Comparison of ENCODE assay signal across 15 cellular contexts in genomic region chr2:234491897-234492296, GRCh38. TPM values are rescaled to one million over a fixed set of nuclear protein-coding genes. Genes with fewer than 3 reads are reported as not detected.
DNase-seq lines count a peak whose midpoint lies in the region; ATAC-seq, FAIRE-seq and TF ChIP-seq lines count a peak whose summit lies in the region.
"Had no signal": no experiment of that assay in that cellular context is flagged by ENCODE, and none has a peak within 500 bp of the region (broad histone marks: within the 10 kb centered on the region; RNA-seq: fewer than 3 reads in every experiment).

No MANE protein-coding gene starts in this region.

- H3K4me1 ChIP-seq in CD4-positive, CD25-positive, alpha-beta regulatory T cell (ENCODE audit: control insufficient read depth, insufficient read depth, low read length, poor library complexity, severe bottlenecking) = peaks cover 67% of the 10 kb centered on the region
- H3K4me1 ChIP-seq in mesenchymal stem cell (ENCODE audit: control insufficient read depth, insufficient read depth, low read depth, low read length) = peaks cover 6% of the 10 kb centered on the region

- H4K8ac ChIP-seq in mesenchymal stem cell (ENCODE audit: low read length) = no peak overlapping the region

- H2BK12ac ChIP-seq in mesenchymal stem cell (ENCODE audit: low read length in 2 of 2) = no peak overlapping the region

- H3K14ac ChIP-seq in mesenchymal stem cell (ENCODE audit: low read length in 2 of 2) = no peak overlapping the region

- H3K4me1 Mint-ChIP-seq in CD4-positive, CD25-positive, alpha-beta regulatory T cell = peaks cover 17 to 48% (median 38%) of the 10 kb centered on the region in 4 donors
- peaks cover 48% of the 10 kb centered on the region for H3K4me1 Mint-ChIP-seq in activated naive CD8-positive, alpha-beta T cell treated with anti-CD3 and anti-CD28 coated beads, Interleukin-2, amount 10 ng/mL, durations not matched to agents 7 days and 5 days
- peaks cover 29% of the 10 kb centered on the region for H3K4me1 Mint-ChIP-seq in endothelial cell (ENCODE audit: unreplicated experiment)

- H3K18ac ChIP-seq in mesenchymal stem cell (ENCODE audit: low read depth in 1 of 2, low read length in 2 of 2) = no peak overlapping the region

- H2AFZ ChIP-seq in mesenchymal stem cell (ENCODE audit: low read depth, low read length) = no peak overlapping the region

- peaks cover 51% of the 10 kb centered on the region for H3K36me3 Mint-ChIP-seq in CD4-positive, CD25-positive, alpha-beta regulatory T cell
- peaks cover 72% of the 10 kb centered on the region for H3K36me3 Mint-ChIP-seq in activated naive CD8-positive, alpha-beta T cell treated with anti-CD3 and anti-CD28 coated beads, Interleukin-2, amount 10 ng/mL, durations not matched to agents 7 days and 5 days
- H3K36me3 Mint-ChIP-seq in endothelial cell (ENCODE audit: low read depth, unreplicated experiment) = no peaks in the 10 kb centered on the region

- no peak overlapping the region for H4K91ac ChIP-seq in mesenchymal stem cell (ENCODE audit: low read length)

- no peaks in the 10 kb centered on the region for H3K79me1 ChIP-seq in mesenchymal stem cell (replicated peaks; ENCODE audit: low read length, poor library complexity, severe bottlenecking)

- no peak overlapping the region for H2AK5ac ChIP-seq in mesenchymal stem cell (ENCODE audit: low read length, severe bottlenecking)

- H3K23ac ChIP-seq in mesenchymal stem cell (ENCODE audit: low read length in 2 of 2) = no peak overlapping the region

- no peak overlapping the region for H2BK15ac ChIP-seq in mesenchymal stem cell (ENCODE audit: low read depth, poor library complexity, severe bottlenecking)

- peak overlapping the region; percentile 93 to 100 (median 99) for H3K27ac Mint-ChIP-seq in CD4-positive, CD25-positive, alpha-beta regulatory T cell
- H3K27ac Mint-ChIP-seq in activated naive CD8-positive, alpha-beta T cell treated with anti-CD3 and anti-CD28 coated beads, Interleukin-2, amount 10 ng/mL, durations not matched to agents 7 days and 5 days = peak overlapping the region; percentile 99
- H3K27ac Mint-ChIP-seq in endothelial cell (ENCODE audit: unreplicated experiment) = no peak overlapping the region

- peak overlapping the region; percentile 56 for H3K4me2 ChIP-seq in mesenchymal stem cell (ENCODE audit: low read length, poor library complexity, severe bottlenecking)

- H3K27me3 Mint-ChIP-seq in CD4-positive, CD25-positive, alpha-beta regulatory T cell = peaks cover 6% of the 10 kb centered on the region
- no peaks in the 10 kb centered on the region for H3K27me3 Mint-ChIP-seq in activated naive CD8-positive, alpha-beta T cell treated with anti-CD3 and anti-CD28 coated beads, Interleukin-2, amount 10 ng/mL, durations not matched to agents 7 days and 5 days
- H3K27me3 Mint-ChIP-seq in endothelial cell (ENCODE audit: unreplicated experiment) = peaks cover 3% of the 10 kb centered on the region

- peaks cover 0 to 6% (median 1%) of the 10 kb centered on the region in 7 donors for H3K9me3 Mint-ChIP-seq in CD4-positive, CD25-positive, alpha-beta regulatory T cell
- H3K9me3 Mint-ChIP-seq in activated naive CD8-positive, alpha-beta T cell treated with anti-CD3 and anti-CD28 coated beads, Interleukin-2, amount 10 ng/mL, durations not matched to agents 7 days and 5 days = no peaks in the 10 kb centered on the region
- no peaks in the 10 kb centered on the region for H3K9me3 Mint-ChIP-seq in endothelial cell (ENCODE audit: unreplicated experiment)

- peak in 1 of 3 donors; percentile 82 for DNase-seq in CD4-positive, CD25-positive, alpha-beta regulatory T cell
- DNase-seq in activated naive CD8-positive, alpha-beta T cell treated with anti-CD3 and anti-CD28 coated beads, Interleukin-2, amount 10 ng/mL, durations not matched to agents 7 days and 5 days = no peak
- DNase-seq in mesenchymal stem cell (no peak), endothelial cell (ENCODE audit: low spot score) (no peak), GM12891 (ENCODE audit: insufficient read length, low spot score) (no peak)
- DNase-seq: activated effector memory CD4-positive, alpha-beta T cell treated with anti-CD3 and anti-CD28 coated beads, Interleukin-2, amount 50 U/mL, for 16 hours; midbrain; NCI-H146; NCI-H82; WERI-Rb-1 had no signal

- no peaks in the 10 kb centered on the region for H3K27me3 ChIP-seq in CD4-positive, CD25-positive, alpha-beta regulatory T cell (ENCODE audit: control insufficient read depth, insufficient read depth, low read length)
- H3K27me3 ChIP-seq in mesenchymal stem cell (ENCODE audit: control insufficient read depth in 1 of 2, insufficient read depth in 1 of 2, low read length in 2 of 2) = no peaks in the 10 kb centered on the region
- H3K27me3 ChIP-seq: SJSA1 had no signal

- H3K4ac ChIP-seq in mesenchymal stem cell (ENCODE audit: low read depth in 1 of 2, low read length in 2 of 2) = no peak overlapping the region

- no peak for ATAC-seq in CD4-positive, CD25-positive, alpha-beta regulatory T cell (ENCODE audit: low read depth in 2 of 2)
- ATAC-seq in activated naive CD8-positive, alpha-beta T cell treated with anti-CD3 and anti-CD28 coated beads, Interleukin-2, amount 10 ng/mL, durations not matched to agents 7 days and 5 days (ENCODE audit: low read depth) = no peak
- no peak for ATAC-seq in HG03159 (IDR thresholded peaks at IDR 0.05; ENCODE audit: unreplicated experiment)
- ATAC-seq in HG02610 (IDR thresholded peaks at IDR 0.05; ENCODE audit: unreplicated experiment) = no peak

- no peak for TF ChIP-seq POLR2A in GM12891 (IDR thresholded peaks at IDR 0.05; ENCODE audit: low read depth, low read length)

- WGBS in mesenchymal stem cell = 100% methylated on average over 5 of the region's 5 CpGs

- H3K27ac ChIP-seq in CD4-positive, CD25-positive, alpha-beta regulatory T cell (ENCODE audit: insufficient read depth, low read length, poor library complexity, severe bottlenecking) = peak overlapping the region; percentile 96
- peak overlapping the region; percentile 98 for H3K27ac ChIP-seq in KOPT-K1 (ENCODE audit: low read depth, low read length, poor library complexity, severe bottlenecking)
- peak overlapping the region; percentile 96 for H3K27ac ChIP-seq in mesenchymal stem cell (ENCODE audit: low read length, poor library complexity, severe bottlenecking)
- H3K27ac ChIP-seq: SJSA1, WERI-Rb-1 had no signal

- FAIRE-seq in GM12891 (lab: Jason Lieb, UNC) = no peak
- FAIRE-seq: colon had no signal

- H3K4me3 Mint-ChIP-seq in CD4-positive, CD25-positive, alpha-beta regulatory T cell = peak overlapping the region; percentile 92 to 100 (median 98)
- H3K4me3 Mint-ChIP-seq in activated naive CD8-positive, alpha-beta T cell treated with anti-CD3 and anti-CD28 coated beads, Interleukin-2, amount 10 ng/mL, durations not matched to agents 7 days and 5 days = peak overlapping the region; percentile 97
- H3K4me3 Mint-ChIP-seq in endothelial cell (ENCODE audit: unreplicated experiment) = no peak overlapping the region

- no peak overlapping the region for H2BK120ac ChIP-seq in mesenchymal stem cell (ENCODE audit: low read depth, low read length)

- H3K4me3 ChIP-seq in CD4-positive, CD25-positive, alpha-beta regulatory T cell (ENCODE audit: low read depth, low read length) = peak overlapping the region; percentile 100
- no peak overlapping the region for H3K4me3 ChIP-seq in mesenchymal stem cell (ENCODE audit: insufficient read depth in 1 of 2, low read depth in 1 of 2, low read length in 2 of 2)
- H3K4me3 ChIP-seq: SJSA1 had no signal

- H3K36me3 ChIP-seq in CD4-positive, CD25-positive, alpha-beta regulatory T cell (ENCODE audit: control insufficient read depth, insufficient read depth, low read length) = peaks cover 21% of the 10 kb centered on the region
- H3K36me3 ChIP-seq in KOPT-K1 (ENCODE audit: insufficient read depth, low read length) = peaks cover 59% of the 10 kb centered on the region
- H3K36me3 ChIP-seq in mesenchymal stem cell (ENCODE audit: control insufficient read depth in 1 of 2, insufficient read depth in 2 of 2, low read depth in 1 of 2, low read length in 2 of 2) = peaks cover 16 to 26% of the 10 kb centered on the region in 2 experiments
- H3K36me3 ChIP-seq: WERI-Rb-1 had no signal

- POLR2A ChIA-PET in activated naive CD8-positive, alpha-beta T cell treated with anti-CD3 and anti-CD28 coated beads, Interleukin-2, amount 10 ng/mL, durations not matched to agents 7 days and 5 days (lab: Charles Lee) = interaction anchor here (1.1 to 8.0 kb wide), 6 partner anchors 8 to 215 kb away, joined by 3 to 466 read pairs (median 93); no protein-coding TSS in a partner anchor

- no peak overlapping the region for H3K9ac ChIP-seq in mesenchymal stem cell (ENCODE audit: low read length)

- TF ChIP-seq CTCF in endothelial cell (IDR thresholded peaks at IDR 0.05; ENCODE audit: unreplicated experiment) = no peak

- no peaks in the 10 kb centered on the region for H3K9me3 ChIP-seq in CD4-positive, CD25-positive, alpha-beta regulatory T cell (ENCODE audit: control insufficient read depth in 2 of 2, low read length in 2 of 2)
- H3K9me3 ChIP-seq in KOPT-K1 (ENCODE audit: insufficient read depth, low read length, poor library complexity, severe bottlenecking) (no peaks in the 10 kb centered on the region), mesenchymal stem cell (ENCODE audit: control insufficient read depth, low read length) (no peaks in the 10 kb centered on the region)
- H3K9me3 ChIP-seq: SJSA1 had no signal

- no peak overlapping the region for H2BK5ac ChIP-seq in mesenchymal stem cell (ENCODE audit: low read depth, low read length, poor library complexity, severe bottlenecking)

TF ChIP-seq in GM12891, 5 proteins besides CTCF, POLR2A, EP300 and RAD21:
- TF ChIP-seq SPI1 (IDR thresholded peaks at IDR 0.05; ENCODE audit: low read depth, low read length) (no peak), TAF1 (IDR thresholded peaks at IDR 0.05; ENCODE audit: low read depth, low read length) (no peak), POU2F2 (IDR thresholded peaks at IDR 0.05; ENCODE audit: low read depth, low read length) (no peak), PAX5 (IDR thresholded peaks at IDR 0.05; ENCODE audit: insufficient read depth, low read length, severe bottlenecking) (no peak), POLR2AphosphoS5 (IDR thresholded peaks at IDR 0.05; ENCODE audit: low read depth, low read length) (no peak)

RNA-seq across cellular contexts. Expression of gene ARL4C, which starts 5.0 kb away (rescaled TPM):
- 407 TPM for total RNA-seq in CD4-positive, CD25-positive, alpha-beta regulatory T cell
- polyA plus RNA-seq in CD4-positive, CD25-positive, alpha-beta regulatory T cell = 100 to 1,000 TPM; 103 to 176 (median 129) TPM
- 100 to 1,000 TPM; 210 to 214 TPM for total RNA-seq in activated naive CD8-positive, alpha-beta T cell treated with anti-CD3 and anti-CD28 coated beads, Interleukin-2, amount 10 ng/mL, durations not matched to agents 7 days and 5 days
- 16.2 TPM for polyA plus RNA-seq in mesenchymal stem cell (2013, experiment 1 of 2)
- 15.9 TPM for polyA plus RNA-seq in mesenchymal stem cell (2013, experiment 2 of 2)
- total RNA-seq in endothelial cell (ENCODE audit: unreplicated experiment) = 17.9 TPM
- polyA plus RNA-seq in GM12891 (2012; ENCODE audit: low read depth, missing spikeins) = 5.1 TPM

Comparison
In these comparisons a context has a peak if more than half of its experiments do, and no peak if none do; other contexts are left out.
1. RNA of gene ARL4C, which starts 5.0 kb away (total RNA-seq): 407 TPM in CD4-positive, CD25-positive, alpha-beta regulatory T cell (single experiment) and 210 to 214 TPM in activated naive CD8-positive, alpha-beta T cell treated with anti-CD3 and anti-CD28 coated beads, Interleukin-2, amount 10 ng/mL, durations not matched to agents 7 days and 5 days; 17.9 TPM in endothelial cell (single experiment); every median in the first group is over 10 times any median in the second.
2. Peak in every context shown above with its lines, with median percentiles within 50 percentile points of each other: H3K27ac ChIP-seq.